ENCODE assay signal across 27 cellular contexts in genomic region chr1:80358141-80358540, GRCh38.
"Had no signal": no experiment of that assay in that cellular context is flagged by ENCODE, and none has a peak within 500 bp of the region (broad histone marks: within the 10 kb centered on the region; RNA-seq: fewer than 3 reads in every experiment).

No MANE protein-coding gene starts in this region.

- H3K27ac Mint-ChIP-seq: activated CD8-positive, alpha-beta T cell treated with anti-CD3 and anti-CD28 coated beads for 36 hours; activated T-cell treated with anti-CD3 and anti-CD28 coated beads, Interleukin-2, amount 50 U/mL, for 72 hours had no signal

- H3K4me3 Mint-ChIP-seq: activated CD8-positive, alpha-beta T cell treated with anti-CD3 and anti-CD28 coated beads for 36 hours; activated T-cell treated with anti-CD3 and anti-CD28 coated beads, Interleukin-2, amount 50 U/mL, for 72 hours; central memory CD8-positive, alpha-beta T cell had no signal

- H3K9me3 ChIP-seq: ascending aorta, body of pancreas, Peyer's patch, SJSA1 had no signal

- H3K4me1 ChIP-seq: ascending aorta, body of pancreas, Peyer's patch, SJSA1 had no signal

- H3K4me3 ChIP-seq: ascending aorta, body of pancreas, Peyer's patch, SJSA1 had no signal

- H3K4me1 Mint-ChIP-seq: central memory CD8-positive, alpha-beta T cell had no signal

- H3K27ac ChIP-seq: ascending aorta, body of pancreas, Peyer's patch, RWPE1, SJSA1 had no signal

- ATAC-seq: activated CD4-positive, CD25-positive, alpha-beta regulatory T cell treated with anti-CD3 and anti-CD28 coated beads, Interleukin-2, amount 50 U/mL, for 24 hours; activated CD8-positive, alpha-beta T cell treated with anti-CD3 and anti-CD28 coated beads for 36 hours; activated T-cell treated with anti-CD3 and anti-CD28 coated beads, Interleukin-2, amount 50 U/mL, for 72 hours; body of pancreas; SK-N-SH treated with all-trans-retinoic acid at 6 μM for 48 hours had no signal

- DNase-seq: activated CD4-positive, alpha-beta T cell treated with anti-CD3 and anti-CD28 coated beads for 4 hours; activated CD8-positive, alpha-beta memory T cell treated with anti-CD3 and anti-CD28 coated beads, Interleukin-2, amount 50 U/mL, for 4 hours; activated CD8-positive, alpha-beta T cell treated with anti-CD3 and anti-CD28 coated beads for 36 hours; activated naive CD4-positive, alpha-beta T cell treated with anti-CD3 and anti-CD28 coated beads, Interleukin-2, amount 50 U/mL, for 16 hours; activated T-cell treated with anti-CD3 and anti-CD28 coated beads, Interleukin-2, amount 50 U/mL, for 72 hours; amniotic stem cell; body of pancreas; KG1; NCI-H1105 treated with DMSO at 0.1 percent for 48 hours; NCI-H146; NCI-H187 treated with DMSO at 0.1 percent for 48 hours; NCI-H2107; NCI-H2171 treated with DMSO at 0.1 percent for 48 hours; NCI-H226; NCI-H510A; NCI-H69; NK-92 treated with Interleukin-12 subunit alpha and Interleukin-12 subunit beta, amount 100 ng/mL, for 24 hours; OCI-M1; Peyer's patch; SHP77; SW 1271 had no signal

- H3K27me3 ChIP-seq: ascending aorta, body of pancreas, Peyer's patch, SJSA1 had no signal

- H3K36me3 ChIP-seq: ascending aorta, Peyer's patch, SJSA1 had no signal

- H3K27me3 Mint-ChIP-seq: activated CD8-positive, alpha-beta T cell treated with anti-CD3 and anti-CD28 coated beads for 36 hours; central memory CD8-positive, alpha-beta T cell had no signal
